34 cellular contexts compared by ENCODE assay signal in genomic region chr1:204011426-204011825, GRCh38.
"Had no signal": no experiment of that assay in that cellular context is flagged by ENCODE, and none has a peak within 500 bp of the region (broad histone marks: within the 10 kb centered on the region; RNA-seq: fewer than 3 reads in every experiment).

No MANE protein-coding gene starts in this region.

- DNase-seq: Karpas-422, Kasumi-1, MG63, MM.1S, MV-4-11, NCI-H1048, NCI-H1092, NCI-H1092 treated with DMSO at 0.1 percent for 48 hours, NCI-H1105, NCI-H1105 treated with DMSO at 0.1 percent for 48 hours, NCI-H1417, NCI-H1417 treated with DMSO at 0.1 percent for 48 hours, NCI-H1436, NCI-H1436 treated with DMSO at 0.1 percent for 48 hours, NCI-H146, NCI-H1694, NCI-H1694 treated with DMSO at 0.1 percent for 48 hours, NCI-H187, NCI-H187 treated with DMSO at 0.1 percent for 48 hours, NCI-H1930, NCI-H2029, NCI-H2029 treated with DMSO at 0.1 percent for 48 hours, NCI-H2081, NCI-H2081 treated with DMSO at 0.1 percent for 48 hours, NCI-H2107, NCI-H2171, NCI-H2171 treated with DMSO at 0.1 percent for 48 hours, NCI-H2227 treated with DMSO at 0.1 percent for 48 hours, NCI-H226, NCI-H345, NCI-H446, NCI-H446 treated with DMSO at 0.1 percent for 48 hours, NCI-H510A, NCI-H524 had no signal

- H3K27me3 ChIP-seq: MG63 had no signal

- H3K36me3 ChIP-seq: MG63 had no signal

- H3K4me3 ChIP-seq: MG63 had no signal

- H3K9me3 ChIP-seq: MG63 had no signal
